Comparison of ENCODE assay signal across 19 cellular contexts in genomic region chr14:30638926-30639325, GRCh38.
"Had no signal": no experiment of that assay in that cellular context is flagged by ENCODE, and none has a peak within 500 bp of the region (broad histone marks: within the 10 kb centered on the region; RNA-seq: fewer than 3 reads in every experiment).

No MANE protein-coding gene starts in this region.

- H3K27me3 Mint-ChIP-seq: activated naive CD8-positive, alpha-beta T cell treated with anti-CD3 and anti-CD28 coated beads, Interleukin-2, amount 10 ng/mL, durations not matched to agents 7 days and 5 days; memory B cell; naive B cell; stimulated activated naive CD8-positive, alpha-beta T cell treated with anti-CD3 and anti-CD28 coated beads, Interleukin-15, amount 100 ng/mL, for 72 hours; type B pancreatic cell had no signal

- DNase-seq: activated CD4-positive, alpha-beta T cell treated with anti-CD3 and anti-CD28 coated beads for 1 hour; activated naive CD8-positive, alpha-beta T cell treated with anti-CD3 and anti-CD28 coated beads, Interleukin-2, amount 10 ng/mL, durations not matched to agents 7 days and 5 days; anterior cingulate cortex; brain microvascular endothelial cell; cortex of kidney; effector memory CD4-positive, alpha-beta T cell; heart left ventricle; left ventricle myocardium inferior; mucosa of descending colon; naive B cell; stimulated activated naive CD8-positive, alpha-beta T cell treated with anti-CD3 and anti-CD28 coated beads, Interleukin-15, amount 100 ng/mL, for 72 hours; T-helper 2 cell had no signal

- H3K4me3 ChIP-seq: heart left ventricle, left ventricle myocardium inferior, mucosa of descending colon, prostate gland, right atrium auricular region, skin epidermis had no signal

- H3K27ac Mint-ChIP-seq: activated naive CD8-positive, alpha-beta T cell treated with anti-CD3 and anti-CD28 coated beads, Interleukin-2, amount 10 ng/mL, durations not matched to agents 7 days and 5 days; activated T-helper 1 cell treated with anti-CD3 and anti-CD28 coated beads, Interleukin-12 subunit alpha, Interleukin-12 subunit beta, Interleukin-2, Interleukin-4 antibody, amounts not matched to agents 30 ng/mL and 10 ng/mL and 1 ng/mL, durations not matched to agents 14 hours and 24 hours and 36 hours; memory B cell; stimulated activated naive CD8-positive, alpha-beta T cell treated with anti-CD3 and anti-CD28 coated beads, Interleukin-15, amount 100 ng/mL, for 72 hours; type B pancreatic cell had no signal

- H3K4me1 Mint-ChIP-seq: neural crest cell; stimulated activated naive CD8-positive, alpha-beta T cell treated with anti-CD3 and anti-CD28 coated beads, Interleukin-15, amount 100 ng/mL, for 72 hours had no signal

- H3K9me3 Mint-ChIP-seq: activated naive CD8-positive, alpha-beta T cell treated with anti-CD3 and anti-CD28 coated beads, Interleukin-2, amount 10 ng/mL, durations not matched to agents 7 days and 5 days; memory B cell; stimulated activated naive CD8-positive, alpha-beta T cell treated with anti-CD3 and anti-CD28 coated beads, Interleukin-15, amount 100 ng/mL, for 72 hours; type B pancreatic cell had no signal

- H3K4me3 Mint-ChIP-seq: activated naive CD8-positive, alpha-beta T cell treated with anti-CD3 and anti-CD28 coated beads, Interleukin-2, amount 10 ng/mL, durations not matched to agents 7 days and 5 days; activated T-helper 1 cell treated with anti-CD3 and anti-CD28 coated beads, Interleukin-12 subunit alpha, Interleukin-12 subunit beta, Interleukin-2, Interleukin-4 antibody, amounts not matched to agents 30 ng/mL and 10 ng/mL and 1 ng/mL, durations not matched to agents 14 hours and 24 hours and 36 hours; memory B cell; naive B cell; neural crest cell; stimulated activated naive CD8-positive, alpha-beta T cell treated with anti-CD3 and anti-CD28 coated beads, Interleukin-15, amount 100 ng/mL, for 72 hours; type B pancreatic cell had no signal
